Comparison of ENCODE assay signal across 9 cellular contexts in the genomic region with DNA sequence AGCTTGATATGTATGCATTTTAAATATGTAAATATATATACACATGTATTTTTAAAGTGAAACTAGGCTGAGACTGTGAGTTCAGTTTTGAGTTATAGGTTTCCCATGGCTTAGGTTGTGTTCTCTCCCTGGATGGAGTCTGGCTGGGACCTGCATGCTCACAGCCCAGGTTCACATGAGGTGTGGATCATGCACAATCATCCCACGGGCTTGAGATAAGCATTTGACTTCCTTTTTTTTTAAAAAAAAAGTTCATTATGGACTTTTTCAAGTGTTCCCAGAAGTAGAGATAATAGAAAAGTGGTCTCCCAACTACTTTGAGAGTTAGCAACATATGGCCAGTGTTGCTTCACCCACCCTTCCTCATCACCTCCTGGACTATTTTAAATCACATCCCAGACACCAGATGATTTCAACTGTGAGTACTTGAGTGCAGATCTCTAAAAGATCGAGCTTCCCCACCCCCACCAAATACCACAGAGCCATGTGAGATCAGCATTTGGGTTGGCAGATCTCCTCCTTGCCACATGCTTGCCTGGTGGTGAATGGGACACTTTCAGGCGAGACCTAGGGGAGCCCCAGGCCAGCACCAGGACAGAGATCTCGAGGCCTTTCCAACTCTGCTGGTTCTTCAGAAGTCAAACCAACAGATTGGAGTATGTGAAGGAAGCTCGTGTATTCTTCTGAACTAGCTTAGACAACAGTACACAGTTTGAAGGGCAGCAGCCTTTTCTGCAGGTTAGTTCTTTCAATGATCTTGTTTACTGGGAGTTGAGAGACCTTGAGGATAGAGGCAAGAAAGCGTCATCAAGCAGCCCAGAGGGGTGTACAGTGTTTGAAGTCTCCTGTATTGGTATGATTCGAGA. TPM values are rescaled to one million over a fixed set of nuclear protein-coding genes. Genes with fewer than 3 reads are reported as not detected.
DNase-seq lines count a peak whose midpoint lies in the region; ATAC-seq, FAIRE-seq and TF ChIP-seq lines count a peak whose summit lies in the region.
"Had no signal": no experiment of that assay in that cellular context is flagged by ENCODE, and none has a peak within 500 bp of the region (broad histone marks: within the 10 kb centered on the region; RNA-seq: fewer than 3 reads in every experiment).

No MANE protein-coding gene starts in this region.

- H3K4me2 ChIP-seq in IMR-90 (ENCODE audit: low read depth, low read length), result peak overlapping the region; percentile 22

- peak overlapping the region; percentile 77 for H3K27ac Mint-ChIP-seq in activated naive CD4-positive, alpha-beta T cell treated with anti-CD3 and anti-CD28 coated beads, Interleukin-2, amount 50 U/mL, for 24 hours

- dilution Hi-C loops in IMR-90 (cut with HindIII; ENCODE audit: low sequenced_read_pairs, unreplicated experiment), result no loop called here

- peak overlapping the region; percentile 44 for H2AK9ac ChIP-seq in IMR-90 (replicated peaks; ENCODE audit: low read depth, low read length, poor library complexity)

- H3K9me1 ChIP-seq in IMR-90 (ENCODE audit: insufficient read depth, low read length), result peaks cover 46% of the 10 kb centered on the region

- peak overlapping the region; percentile 85 for H3K23ac ChIP-seq in IMR-90 (ENCODE audit: low read depth, low read length)

- H3K4me1 Mint-ChIP-seq in activated naive CD4-positive, alpha-beta T cell treated with anti-CD3 and anti-CD28 coated beads, Interleukin-2, amount 50 U/mL, for 24 hours, result peaks cover 78% of the 10 kb centered on the region

- no peak overlapping the region for H3K9ac ChIP-seq in IMR-90 (ENCODE audit: low read depth, low read length)
- H3K9ac ChIP-seq in kidney (ENCODE audit: low read length in 2 of 2), result no peak overlapping the region
- H3K9ac ChIP-seq: parathyroid adenoma had no signal

- CTCF ChIA-PET in AG04450 (lab: Charles Lee), result interaction anchor here (1.9 kb wide), 1 partner anchor 41 kb away, joined by 7 read pairs; no protein-coding TSS in a partner anchor
- CTCF ChIA-PET in IMR-90 (lab: Yijun Ruan, JAX), result no interaction called here

- H3K4me1 ChIP-seq in IMR-90 (ENCODE audit: control insufficient read depth, insufficient read depth, low read length) (peaks cover 39% of the 10 kb centered on the region), kidney (ENCODE audit: control insufficient read depth in 1 of 2, insufficient read depth in 1 of 2, low read depth in 1 of 2, low read length in 2 of 2) (peaks cover 0 to 11% of the 10 kb centered on the region in 2 donors)
- H3K4me1 ChIP-seq: parathyroid adenoma had no signal

- in situ Hi-C loops in IMR-90 (cut with MboI; ENCODE audit: low sequenced_read_pairs), result no loop called here

- no peak overlapping the region for H4K5ac ChIP-seq in IMR-90 (ENCODE audit: low read depth, low read length)

- no TSS peak for BruUV-seq in IMR-90 (replicated peaks; lab: Mats Ljungman, UMichigan)

- H2AFZ ChIP-seq in IMR-90 (replicated peaks; ENCODE audit: low read length, poor library complexity), result no peak overlapping the region
- H2AFZ ChIP-seq: parathyroid adenoma had no signal

- 40% methylated on average over 1 of the region's 7 CpGs; no CpG with 5 or more reads in 1 of the 2 experiments for WGBS in IMR-90 (ENCODE audit: extremely low coverage in 2 of 2, insufficient read length in 1 of 2), 2 experiments

- peak overlapping the region; percentile 35; the same call in 1 of the 3 replicates for H2BK15ac ChIP-seq in IMR-90 (ENCODE audit: low read depth, low read length)

- 0 out of 2 replicates have a peak overlapping the region, but pooled peaks have one; percentile 50 for H3K56ac ChIP-seq in IMR-90 (ENCODE audit: extremely low read depth, insufficient read depth, low read length)

- no peak for TF ChIP-seq CTCF in AG04450 (IDR thresholded peaks at IDR 0.05; ENCODE audit: low read depth, low read length)
- TF ChIP-seq CTCF in IMR-90 (conservative IDR thresholded peaks at IDR 0.05; ENCODE audit: low read depth, low read length), result no peak
- TF ChIP-seq CTCF in kidney (IDR thresholded peaks at IDR 0.05; ENCODE audit: borderline replicate concordance, extremely low read depth, insufficient read depth), result no peak

- no peaks in the 10 kb centered on the region for H3K9me3 Mint-ChIP-seq in activated naive CD4-positive, alpha-beta T cell treated with anti-CD3 and anti-CD28 coated beads, Interleukin-2, amount 50 U/mL, for 24 hours

- POLR2A ChIA-PET in AG04450 (lab: Yijun Ruan, JAX) (interaction anchor here (1.1 to 2.3 kb wide), 2 partner anchors 15 to 46 kb away, joined by 5 to 7 read pairs; partner anchors contain the start of gene MED15), IMR-90 (lab: Charles Lee; ENCODE audit: unreplicated experiment) (no interaction called here)

- ATAC-seq in IMR-90 (ENCODE audit: low read depth), result peak; percentile 8
- no peak for ATAC-seq in GM18868 (IDR thresholded peaks at IDR 0.05; ENCODE audit: unreplicated experiment)
- no peak for ATAC-seq in HG03139 (IDR thresholded peaks at IDR 0.05; ENCODE audit: unreplicated experiment)
- no peak for ATAC-seq in HG03175 (IDR thresholded peaks at IDR 0.05; ENCODE audit: unreplicated experiment)

- H3K36me3 Mint-ChIP-seq in activated naive CD4-positive, alpha-beta T cell treated with anti-CD3 and anti-CD28 coated beads, Interleukin-2, amount 50 U/mL, for 24 hours, result peaks cover 16% of the 10 kb centered on the region

- H3K4me3 ChIP-seq in AG04450 (ENCODE audit: low read depth, low read length) (no peak overlapping the region), IMR-90 (ENCODE audit: insufficient read depth, low read depth, low read length) (no peak overlapping the region), kidney (ENCODE audit: low read length in 2 of 2) (no peak overlapping the region)

- H4K8ac ChIP-seq in IMR-90 (ENCODE audit: low read depth in 2 of 2, low read length in 2 of 2), result peak overlapping the region in 1 of 2 experiments; percentile 46; a peak in 1 of 4 replicates

- peak overlapping the region; percentile 61 for H3K14ac ChIP-seq in IMR-90 (replicated peaks; ENCODE audit: low read depth, low read length)

- H2BK20ac ChIP-seq in IMR-90 (ENCODE audit: low read depth, low read length), result peak overlapping the region; percentile 53; the same call in 1 of the 2 replicates

- FAIRE-seq in kidney (lab: Jason Lieb, UNC), result no peak

- H3K4ac ChIP-seq in IMR-90 (ENCODE audit: low read depth, low read length), result peak overlapping the region; percentile 37

- TF ChIP-seq RAD21 in IMR-90 (IDR thresholded peaks at IDR 0.05; ENCODE audit: low read length), result no peak

- H3K27ac ChIP-seq in AG04450 (ENCODE audit: low read depth, low read length) (peak overlapping the region; percentile 77), IMR-90 (ENCODE audit: insufficient read depth, low read length) (peak overlapping the region; percentile 42; the same call in 1 of the 2 replicates), kidney (ENCODE audit: low read depth in 2 of 2, low read length in 2 of 2) (no peak overlapping the region)
- H3K27ac ChIP-seq: parathyroid adenoma had no signal

- H3K27me3 ChIP-seq in AG04450 (ENCODE audit: control insufficient read depth, insufficient read depth, low read length) (no peaks in the 10 kb centered on the region), IMR-90 (ENCODE audit: control insufficient read depth, insufficient read depth, low read length) (no peaks in the 10 kb centered on the region)

- H3K79me1 ChIP-seq in IMR-90 (ENCODE audit: low read depth in 1 of 2, low read length in 2 of 2), result peaks cover 13 to 77% of the 10 kb centered on the region in 2 experiments; a peak in 3 of 4 replicates

- no peak for TF ChIP-seq POLR2A in IMR-90 (IDR thresholded peaks at IDR 0.05; ENCODE audit: low read depth, low read length)

- H2BK120ac ChIP-seq in IMR-90 (ENCODE audit: low read depth, low read length), result peak overlapping the region; percentile 20; the same call in 1 of the 2 replicates

- H2AK5ac ChIP-seq in IMR-90 (ENCODE audit: low read depth, low read length), result peak overlapping the region; percentile 67

- intact Hi-C loops in IMR-90 (cut with micrococcal nuclease), result no loop called here
- intact Hi-C loops in kidney (cut with DNase I), result no loop called here

- H2BK5ac ChIP-seq in IMR-90 (ENCODE audit: low read depth, low read length, poor library complexity, severe bottlenecking), result peak overlapping the region; percentile 82

- no peak for DNase-seq in AG04450 (ENCODE audit: low read depth, low spot score)
- DNase-seq in IMR-90, result peak; percentile 59
- peak; percentile 38 for DNase-seq in kidney
- no peak for DNase-seq in activated effector memory CD4-positive, alpha-beta T cell treated with Interleukin-2 at 50 U/mL for 16 hours

- H4K20me1 ChIP-seq in IMR-90 (ENCODE audit: insufficient read depth, low read length), result peaks cover 81% of the 10 kb centered on the region

- H3K4me3 Mint-ChIP-seq in activated naive CD4-positive, alpha-beta T cell treated with anti-CD3 and anti-CD28 coated beads, Interleukin-2, amount 50 U/mL, for 24 hours, result peak overlapping the region; percentile 61

- H3K9me3 ChIP-seq in AG04450 (ENCODE audit: control insufficient read depth, insufficient read depth, low read length) (0 out of 2 replicates have a peak, but pooled peaks cover 2% of the 10 kb centered on the region), IMR-90 (ENCODE audit: control insufficient read depth, insufficient read depth, low read length) (no peaks in the 10 kb centered on the region), kidney (ENCODE audit: control insufficient read depth in 1 of 2, low read length in 2 of 2) (no peaks in the 10 kb centered on the region)

- no peaks in the 10 kb centered on the region for H3K27me3 Mint-ChIP-seq in activated naive CD4-positive, alpha-beta T cell treated with anti-CD3 and anti-CD28 coated beads, Interleukin-2, amount 50 U/mL, for 24 hours

- H3K36me3 ChIP-seq in IMR-90 (ENCODE audit: control insufficient read depth, insufficient read depth, low read length) (peaks cover 26% of the 10 kb centered on the region), kidney (ENCODE audit: control insufficient read depth in 1 of 2, insufficient read depth in 2 of 2, low read length in 2 of 2) (peaks cover 0 to 7% of the 10 kb centered on the region in 2 donors)

- no peak overlapping the region for H4K91ac ChIP-seq in IMR-90 (ENCODE audit: insufficient read depth, low read depth, low read length)

- no peak overlapping the region; the same call in 1 of the 2 replicates for H3K18ac ChIP-seq in IMR-90 (ENCODE audit: low read depth, low read length)

RNA-seq across cellular contexts. Expression of gene MED15, which starts 15.9 kb away (rescaled TPM):
- 17.3 and 25.4 TPM in 2 replicates for polyA plus RNA-seq in AG04450 (2011; rRNA removed)
- polyA minus RNA-seq in AG04450 (2011; rRNA and poly(A)+ RNA removed), result 43.3 and 49.2 TPM in 2 replicates
- total RNA-seq in IMR-90 (2012; rRNA removed), result 19.0 and 22.8 TPM in 2 replicates
- 68.8 and 71.5 TPM in 2 replicates for polyA plus RNA-seq in IMR-90 (2012; rRNA removed)
- 43.1 and 81.0 TPM in 2 replicates for polyA plus RNA-seq in IMR-90 (2012; cell fraction: cytosol; rRNA removed)
- 269 and 514 TPM in 2 replicates for polyA plus RNA-seq in IMR-90 (2012; cell fraction: nucleus; rRNA removed; ENCODE audit: low replicate concordance)
- total RNA-seq in kidney, result 102 TPM
- polyA plus RNA-seq in kidney (ENCODE audit: insufficient read depth, low read depth, low replicate concordance), result 31.7 TPM

RNA-seq across cellular contexts. Expression of gene KLHL22, which starts 27.8 kb away (rescaled TPM):
- polyA plus RNA-seq in AG04450 (2011; rRNA removed) (30.2 and 33.2 TPM in 2 replicates), IMR-90 (2012; rRNA removed) (28.7 and 30.1 TPM in 2 replicates), kidney (ENCODE audit: insufficient read depth, low read depth, low replicate concordance) (24.3 TPM)
- 35.1 and 39.0 TPM in 2 replicates for polyA minus RNA-seq in AG04450 (2011; rRNA and poly(A)+ RNA removed)
- total RNA-seq in IMR-90 (2012; rRNA removed) (25.8 and 27.1 TPM in 2 replicates), kidney (22.4 TPM)
- 14.3 and 46.6 TPM in 2 replicates for polyA plus RNA-seq in IMR-90 (2012; cell fraction: cytosol; rRNA removed)
- 70.3 and 122 TPM in 2 replicates for polyA plus RNA-seq in IMR-90 (2012; cell fraction: nucleus; rRNA removed; ENCODE audit: low replicate concordance)

Comparison
In these comparisons a context has a peak if more than half of its experiments do, and no peak if none do; other contexts are left out.
1. DNase-seq: peak in IMR-90 (single experiment) and kidney (single experiment); none in AG04450 (single experiment) and activated effector memory CD4-positive, alpha-beta T cell treated with Interleukin-2 at 50 U/mL for 16 hours (single experiment).
2. H3K27ac ChIP-seq: peak in AG04450 (single experiment) and IMR-90 (single experiment); none in kidney (0 of 2).